Comparison of ENCODE assay signal across 15 cellular contexts in the genomic region with DNA sequence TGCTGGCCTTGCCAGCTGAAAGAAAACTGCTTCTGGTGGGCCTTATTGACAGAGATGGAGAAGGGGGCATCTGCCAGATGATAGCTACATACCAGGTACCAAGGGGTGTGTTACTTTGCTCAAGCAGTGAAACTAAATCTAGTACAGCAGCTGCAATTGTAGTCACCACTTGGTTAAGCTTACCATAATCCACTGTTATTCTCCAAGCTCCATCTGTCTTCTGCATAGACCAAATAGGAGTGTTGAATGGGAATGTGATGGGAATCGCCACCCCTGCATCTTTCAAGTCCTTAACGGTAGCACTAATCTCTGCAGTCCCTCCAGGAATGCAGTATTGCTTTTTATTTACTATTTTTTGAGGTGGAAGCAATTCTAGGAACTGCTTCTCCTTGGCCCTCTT.
DNase-seq lines count a peak whose midpoint lies in the region; ATAC-seq, FAIRE-seq and TF ChIP-seq lines count a peak whose summit lies in the region.
"Had no signal": no experiment of that assay in that cellular context is flagged by ENCODE, and none has a peak within 500 bp of the region (broad histone marks: within the 10 kb centered on the region; RNA-seq: fewer than 3 reads in every experiment).

No MANE protein-coding gene starts in this region.

- peak; percentile 64 for FAIRE-seq in D721Med (lab: Jason Lieb, UNC)

- TF ChIP-seq CTCF in D721Med (IDR thresholded peaks at IDR 0.05; ENCODE audit: insufficient read depth, missing control alignments) (no peak), WERI-Rb-1 (IDR thresholded peaks at IDR 0.05; ENCODE audit: low read depth, low read length) (no peak)

- H3K9me3 ChIP-seq in WERI-Rb-1 (ENCODE audit: severe bottlenecking) = no peaks in the 10 kb centered on the region
- H3K9me3 ChIP-seq: BE2C, HAP-1 had no signal

- no peaks in the 10 kb centered on the region for H3K36me3 ChIP-seq in WERI-Rb-1
- H3K36me3 ChIP-seq: BE2C, HAP-1 had no signal

- no peak overlapping the region for H3K27ac ChIP-seq in WERI-Rb-1
- H3K27ac ChIP-seq: GM23248 had no signal

- no peak for ATAC-seq in GM21526 (IDR thresholded peaks at IDR 0.05; ENCODE audit: low FRiP score, unreplicated experiment)
- no peak for ATAC-seq in HG02763 (IDR thresholded peaks at IDR 0.05; ENCODE audit: unreplicated experiment)

- DNase-seq in D721Med (ENCODE audit: insufficient read length, low spot score) (no peak), NCI-H524 (lab: John Stamatoyannopoulos, UW) (peak; percentile 76 to 95), WERI-Rb-1 (peak; percentile 45), UCSD-AML1 (lab: John Stamatoyannopoulos, UW; ENCODE audit: unreplicated experiment) (no peak)
- DNase-seq: BE2C; C1 segment of cervical spinal cord; CD4-positive, CD25-positive, alpha-beta regulatory T cell; CD8-positive, alpha-beta memory T cell; COR-L47; DMS79 treated with DMSO at 0.1 percent for 48 hours; GF-D8; GM23248 had no signal

- no peaks in the 10 kb centered on the region for H3K27me3 ChIP-seq in WERI-Rb-1 (ENCODE audit: insufficient read depth, low read depth, severe bottlenecking)
- H3K27me3 ChIP-seq: BE2C had no signal

- H3K4me3 ChIP-seq in WERI-Rb-1 (ENCODE audit: low read depth, low read length) = no peak overlapping the region
- H3K4me3 ChIP-seq: GM23248, HAP-1 had no signal

Comparison
In these comparisons a context has a peak if more than half of its experiments do, and no peak if none do; other contexts are left out.
1. DNase-seq: peak in NCI-H524 (2 of 2) and WERI-Rb-1 (single experiment); none in D721Med (single experiment) and UCSD-AML1 (single experiment).